In the genomic region with DNA sequence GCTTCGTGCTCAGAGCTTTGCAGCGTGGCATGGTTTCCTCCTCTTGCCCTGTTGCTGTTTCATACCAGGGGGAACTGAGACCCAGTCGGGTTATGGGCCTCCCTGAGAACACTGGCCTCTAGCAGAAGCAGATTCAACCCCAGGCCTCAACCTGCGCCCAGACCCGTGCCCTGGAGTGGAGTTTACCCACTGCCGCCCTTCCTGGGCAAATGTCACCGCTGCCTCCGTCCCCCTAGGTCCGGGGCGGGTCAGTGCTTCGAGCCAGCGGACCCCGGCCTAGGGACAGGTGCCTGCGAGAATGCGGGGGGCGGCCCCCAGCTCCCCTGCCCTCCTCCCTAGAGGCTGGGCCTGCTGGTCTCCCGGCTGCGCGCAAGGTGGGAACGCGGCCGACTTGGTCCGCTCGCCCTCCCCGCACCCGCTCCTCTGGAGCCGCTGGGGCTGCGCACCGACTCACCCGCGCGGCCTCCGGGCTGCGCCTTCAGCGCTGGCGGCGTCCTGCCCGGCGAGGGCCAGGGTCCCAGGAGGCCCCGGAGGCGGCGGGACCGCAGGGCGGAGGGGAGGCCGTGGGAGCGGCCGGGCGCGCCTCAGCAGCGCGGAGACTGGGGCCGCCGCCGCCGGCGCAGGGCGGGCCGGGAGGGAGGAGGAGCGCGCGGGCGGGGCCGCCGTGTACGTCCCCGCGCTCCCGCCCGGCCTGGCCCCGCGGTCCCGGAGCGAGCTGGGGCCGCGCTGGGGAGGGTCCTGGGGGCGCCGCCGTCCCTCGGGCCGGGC, we compare ENCODE assay signal across 8 cellular contexts. TPM values are rescaled to one million over a fixed set of nuclear protein-coding genes. Genes with fewer than 3 reads are reported as not detected.
DNase-seq lines count a peak whose midpoint lies in the region; ATAC-seq and TF ChIP-seq lines count a peak whose summit lies in the region.

A gene with protein sequence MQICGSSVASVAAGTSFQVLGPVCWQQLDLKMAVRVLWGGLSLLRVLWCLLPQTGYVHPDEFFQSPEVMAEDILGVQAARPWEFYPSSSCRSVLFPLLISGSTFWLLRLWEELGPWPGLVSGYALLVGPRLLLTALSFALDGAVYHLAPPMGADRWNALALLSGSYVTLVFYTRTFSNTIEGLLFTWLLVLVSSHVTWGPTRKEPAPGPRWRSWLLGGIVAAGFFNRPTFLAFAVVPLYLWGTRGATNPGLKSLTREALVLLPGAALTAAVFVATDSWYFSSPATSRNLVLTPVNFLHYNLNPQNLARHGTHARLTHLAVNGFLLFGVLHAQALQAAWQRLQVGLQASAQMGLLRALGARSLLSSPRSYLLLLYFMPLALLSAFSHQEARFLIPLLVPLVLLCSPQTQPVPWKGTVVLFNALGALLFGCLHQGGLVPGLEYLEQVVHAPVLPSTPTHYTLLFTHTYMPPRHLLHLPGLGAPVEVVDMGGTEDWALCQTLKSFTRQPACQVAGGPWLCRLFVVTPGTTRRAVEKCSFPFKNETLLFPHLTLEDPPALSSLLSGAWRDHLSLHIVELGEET (minus strand): TSS at position 601 of the 768 bp plus-strand sequence. CDS start 16,802 bp downstream, outside the sequence.

- DNase-seq in DMS53 (lab: John Stamatoyannopoulos, UW) (peak; percentile 68), DMS53 treated with DMSO at 0.1 percent for 48 hours (lab: John Stamatoyannopoulos, UW; ENCODE audit: unreplicated experiment) (no peak), endodermal cell (peak; percentile 77), transverse colon (peak; percentile 64)
- peak; percentile 11 to 33 for DNase-seq in activated CD4-positive, alpha-beta T cell treated with anti-CD3 and anti-CD28 coated beads for 4 hours

- H3K4me3 ChIP-seq in endodermal cell (ENCODE audit: low read length) (peak within 1 kb of the TSS; percentile 69), mucosa of rectum (ENCODE audit: low read length in 2 of 2) (peak within 1 kb of the TSS; percentile 78 to 82), transverse colon (peak within 1 kb of the TSS; percentile 72 to 96 (median 81))

- peaks cover 75% of the 10 kb centered on the region for H3K27me3 Mint-ChIP-seq in endodermal cell (ENCODE audit: insufficient read depth)

- 3 to 23% methylated on average over 5 to 80 of the region's 80 CpGs for WGBS in endodermal cell (ENCODE audit: insufficient coverage in 1 of 2, insufficient read length in 1 of 2), 2 experiments
- 5% methylated on average over 43 of the region's 80 CpGs; no CpG with 5 or more reads in 1 of the 2 donors for WGBS in transverse colon (ENCODE audit: low coverage in 1 of 2), 2 donors

- intact Hi-C loops in transverse colon (cut with DNase I; ENCODE audit: low total_unique reads), result loop anchor here (2.0 kb wide), 1 partner anchor 124 kb away; no protein-coding TSS in a partner anchor

- no peaks in the 10 kb centered on the region for H3K36me3 Mint-ChIP-seq in endodermal cell (ENCODE audit: low read depth)

- TF ChIP-seq EP300 in transverse colon (IDR thresholded peaks at IDR 0.05; ENCODE audit: low read depth), result no peak

- H3K9me3 Mint-ChIP-seq in endodermal cell, result peaks cover 16% of the 10 kb centered on the region

- H3K4me1 Mint-ChIP-seq in endodermal cell, result peaks cover 3% of the 10 kb centered on the region

- H3K27ac Mint-ChIP-seq in endodermal cell, result no peak within 1 kb of the TSS

- H3K4me3 Mint-ChIP-seq in endodermal cell, result peak within 1 kb of the TSS; percentile 46

- H3K9me3 ChIP-seq in KOPT-K1 (ENCODE audit: insufficient read depth, low read length, poor library complexity, severe bottlenecking) (no peaks in the 10 kb centered on the region), endodermal cell (ENCODE audit: control insufficient read depth, low read length) (peaks cover 8% of the 10 kb centered on the region), mucosa of rectum (ENCODE audit: control insufficient read depth in 2 of 2, low read length in 2 of 2) (no peaks in the 10 kb centered on the region), transverse colon (no peaks in the 10 kb centered on the region)

- no peak within 1 kb of the TSS for H3K9ac ChIP-seq in endodermal cell (ENCODE audit: extremely low read depth, low read length, poor library complexity, severe bottlenecking)
- peak within 1 kb of the TSS; percentile 79 to 95 for H3K9ac ChIP-seq in mucosa of rectum (ENCODE audit: low read depth in 1 of 2, low read length in 2 of 2)

- in situ Hi-C loops in transverse colon (cut with MboI; ENCODE audit: low pct_ligation_motif_present in 1 of 4, low pct_unique_long_range_greater_than_20kb in 1 of 4, low sequenced_read_pairs in 3 of 4), result loop anchor here in 2 of 4 donors (25.0 kb wide), 2 partner anchors 131 to 356 kb away; no protein-coding TSS in a partner anchor

- H3K4me1 ChIP-seq in endodermal cell (ENCODE audit: control insufficient read depth, insufficient read depth, low read length), result no peaks in the 10 kb centered on the region
- peaks cover 13 to 40% of the 10 kb centered on the region in 2 donors for H3K4me1 ChIP-seq in mucosa of rectum (ENCODE audit: control insufficient read depth in 2 of 2, insufficient read depth in 2 of 2, low read length in 2 of 2)
- H3K4me1 ChIP-seq in transverse colon, result peaks cover 7 to 52% (median 22%) of the 10 kb centered on the region in 4 donors

- H3K27ac ChIP-seq in KOPT-K1 (ENCODE audit: low read depth, low read length, poor library complexity, severe bottlenecking) (peak within 1 kb of the TSS; percentile 59), endodermal cell (ENCODE audit: low read depth, low read length) (no peak within 1 kb of the TSS), mucosa of rectum (ENCODE audit: low read depth in 2 of 2, low read length in 2 of 2) (peak within 1 kb of the TSS; percentile 86 to 94), transverse colon (peak within 1 kb of the TSS; percentile 84 to 93 (median 89))

- peaks cover 77% of the 10 kb centered on the region for H3K27me3 ChIP-seq in endodermal cell (ENCODE audit: control insufficient read depth, insufficient read depth, low read length, poor library complexity, severe bottlenecking)
- no peaks in the 10 kb centered on the region for H3K27me3 ChIP-seq in mucosa of rectum (ENCODE audit: control insufficient read depth in 2 of 2, insufficient read depth in 2 of 2, low read length in 2 of 2)
- no peaks in the 10 kb centered on the region for H3K27me3 ChIP-seq in transverse colon

- ATAC-seq in GM21717 (IDR thresholded peaks at IDR 0.05; ENCODE audit: unreplicated experiment), result peak; percentile 59

- H3K36me3 ChIP-seq in KOPT-K1 (ENCODE audit: insufficient read depth, low read length), result no peaks in the 10 kb centered on the region
- no peaks in the 10 kb centered on the region for H3K36me3 ChIP-seq in endodermal cell (ENCODE audit: control insufficient read depth, insufficient read depth, low read length)
- H3K36me3 ChIP-seq in mucosa of rectum (ENCODE audit: control insufficient read depth in 2 of 2, insufficient read depth in 2 of 2, low read length in 2 of 2), result peaks cover 11 to 17% of the 10 kb centered on the region in 2 donors
- H3K36me3 ChIP-seq in transverse colon, result no peaks in the 10 kb centered on the region

- TF ChIP-seq CTCF in endodermal cell (conservative IDR thresholded peaks at IDR 0.05), result no peak
- TF ChIP-seq CTCF in transverse colon (IDR thresholded peaks at IDR 0.05), result no peak

- no peak for TF ChIP-seq POLR2A in transverse colon (IDR thresholded peaks at IDR 0.05)

RNA-seq across cellular contexts. Expression of the gene that starts here (rescaled TPM):
- total RNA-seq in endodermal cell, result under 1 TPM; 0.22 to 0.31 TPM
- polyA plus RNA-seq in endodermal cell (2013, experiment 1 of 2), result 0.46 TPM
- not detected for polyA plus RNA-seq in endodermal cell (2013, experiment 2 of 2)
- 100 to 1,000 TPM; 143 to 541 (median 233) TPM for total RNA-seq in transverse colon

Comparison
In these comparisons a context has a peak if more than half of its experiments do, and no peak if none do; other contexts are left out.
1. RNA of the gene that starts here (total RNA-seq): 143 to 541 TPM in transverse colon; 0.22 to 0.31 TPM in endodermal cell; every median in the first group is over 100 times any median in the second.
2. Peak in DNase-seq and H3K4me3 ChIP-seq in endodermal cell; RNA of the gene not detected or under 1 TPM.
3. Peak in every context shown above with its lines, with median percentiles within 50 percentile points of each other: H3K4me3 ChIP-seq.